ENCODE assay signal across 18 cellular contexts in the genomic region with DNA sequence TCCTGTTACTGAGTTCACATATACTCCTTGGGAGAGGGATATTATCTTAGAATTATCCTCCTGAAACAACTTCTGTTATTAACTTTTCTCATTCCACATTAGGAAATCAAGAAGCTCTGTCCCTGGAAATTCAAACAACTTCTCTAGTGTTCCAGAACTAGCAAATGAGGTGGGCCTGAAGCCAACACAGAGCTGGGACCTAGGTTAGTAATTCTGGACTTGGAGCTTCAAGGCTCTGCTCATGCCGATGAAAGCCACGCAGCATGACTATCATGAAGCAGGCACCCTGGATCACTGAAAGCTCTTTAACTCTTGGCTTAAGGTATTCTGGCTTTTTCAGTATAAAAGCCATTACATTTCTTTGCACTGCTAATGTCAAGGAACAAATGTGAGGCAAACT.
"Had no signal": no experiment of that assay in that cellular context is flagged by ENCODE, and none has a peak within 500 bp of the region (broad histone marks: within the 10 kb centered on the region; RNA-seq: fewer than 3 reads in every experiment).

No MANE protein-coding gene starts in this region.

- H3K9ac ChIP-seq: neural progenitor cell had no signal

- H3K27me3 ChIP-seq: body of pancreas, colonic mucosa, esophagus squamous epithelium, neural progenitor cell, sigmoid colon, testis had no signal

- H3K36me3 Mint-ChIP-seq: activated naive CD8-positive, alpha-beta T cell had no signal

- H3K27ac Mint-ChIP-seq: activated CD4-positive, alpha-beta T cell treated with anti-CD3 and anti-CD28 coated beads, Interleukin-2, amount 10 ng/mL, durations not matched to agents 24 days and 14 days; activated CD8-positive, alpha-beta T cell treated with anti-CD3 and anti-CD28 coated beads, Interleukin-2, amount 10 ng/mL, durations not matched to agents 7 days and 5 days; activated naive CD8-positive, alpha-beta T cell; activated T-cell treated with anti-CD3 and anti-CD28 coated beads, Interleukin-2, amount 50 U/mL, for 72 hours; neural progenitor cell; stimulated activated naive CD8-positive, alpha-beta T cell treated with anti-CD3 and anti-CD28 coated beads, Interleukin-15, amount 100 ng/mL, for 72 hours; T-helper 17 cell had no signal

- H3K27ac ChIP-seq: body of pancreas, colonic mucosa, esophagus squamous epithelium, neural progenitor cell, sigmoid colon, testis had no signal

- H2AFZ ChIP-seq: neural progenitor cell had no signal

- H3K9me3 ChIP-seq: body of pancreas, colonic mucosa, esophagus squamous epithelium, sigmoid colon had no signal

- ATAC-seq: activated CD8-positive, alpha-beta T cell treated with anti-CD3 and anti-CD28 coated beads, Interleukin-2, amount 10 ng/mL, durations not matched to agents 7 days and 5 days; activated T-cell treated with anti-CD3 and anti-CD28 coated beads, Interleukin-2, amount 50 U/mL, for 72 hours; body of pancreas; T-helper 17 cell had no signal

- H3K36me3 ChIP-seq: colonic mucosa, esophagus squamous epithelium, neural progenitor cell, sigmoid colon had no signal

- H3K4me1 ChIP-seq: colonic mucosa, esophagus squamous epithelium, sigmoid colon had no signal

- DNase-seq: activated CD4-positive, alpha-beta T cell treated with anti-CD3 and anti-CD28 coated beads, Interleukin-2, amount 10 ng/mL, durations not matched to agents 24 days and 14 days; activated CD8-positive, alpha-beta memory T cell treated with anti-CD3 and anti-CD28 coated beads, Interleukin-2, amount 50 U/mL, for 48 hours; activated CD8-positive, alpha-beta T cell treated with anti-CD3 and anti-CD28 coated beads, Interleukin-2, amount 10 ng/mL, durations not matched to agents 7 days and 5 days; activated gamma-delta T cell; activated T-cell treated with anti-CD3 and anti-CD28 coated beads, Interleukin-2, amount 50 U/mL, for 72 hours; amniotic stem cell; body of pancreas; caudate nucleus; colonic mucosa; esophagus squamous epithelium; hypothalamus; sigmoid colon; stimulated activated CD4-positive, alpha-beta T cell treated with anti-CD3 and anti-CD28 coated beads, Interleukin-1b, Interleukin-23, amount 100 ng/mL, for 48 hours; stimulated activated naive CD8-positive, alpha-beta T cell treated with anti-CD3 and anti-CD28 coated beads, Interleukin-15, amount 100 ng/mL, for 72 hours; T-helper 17 cell; testis had no signal

- H3K4me3 Mint-ChIP-seq: activated CD4-positive, alpha-beta T cell treated with anti-CD3 and anti-CD28 coated beads, Interleukin-2, amount 10 ng/mL, durations not matched to agents 24 days and 14 days; activated CD8-positive, alpha-beta T cell treated with anti-CD3 and anti-CD28 coated beads, Interleukin-2, amount 10 ng/mL, durations not matched to agents 7 days and 5 days; activated naive CD8-positive, alpha-beta T cell; activated T-cell treated with anti-CD3 and anti-CD28 coated beads, Interleukin-2, amount 50 U/mL, for 72 hours; neural progenitor cell; stimulated activated naive CD8-positive, alpha-beta T cell treated with anti-CD3 and anti-CD28 coated beads, Interleukin-15, amount 100 ng/mL, for 72 hours; T-helper 17 cell had no signal

- H3K4me2 ChIP-seq: neural progenitor cell had no signal

- H3K4me3 ChIP-seq: body of pancreas, colonic mucosa, esophagus squamous epithelium, neural progenitor cell, sigmoid colon, testis had no signal

- H3K4me1 Mint-ChIP-seq: activated CD4-positive, alpha-beta T cell treated with anti-CD3 and anti-CD28 coated beads, Interleukin-2, amount 10 ng/mL, durations not matched to agents 24 days and 14 days; stimulated activated naive CD8-positive, alpha-beta T cell treated with anti-CD3 and anti-CD28 coated beads, Interleukin-15, amount 100 ng/mL, for 72 hours; T-helper 17 cell had no signal

- H3K9me3 Mint-ChIP-seq: activated CD4-positive, alpha-beta T cell treated with anti-CD3 and anti-CD28 coated beads, Interleukin-2, amount 10 ng/mL, durations not matched to agents 24 days and 14 days; activated T-cell treated with anti-CD3 and anti-CD28 coated beads, Interleukin-2, amount 50 U/mL, for 72 hours had no signal
